In genomic region chr12:49066120-49066519, GRCh38 we compare ENCODE assay signal across 21 cellular contexts. TPM values are rescaled to one million over a fixed set of nuclear protein-coding genes. Genes with fewer than 3 reads are reported as not detected.
A peak's percentile ranks its signal among the peaks of the same experiment; 100 is the strongest.
DNase-seq lines count a peak whose midpoint lies in the region; ATAC-seq lines count a peak whose summit lies in the region.
"Had no signal": no experiment of that assay in that cellular context is flagged by ENCODE, and none has a peak within 500 bp of the region (broad histone marks: within the 10 kb centered on the region; RNA-seq: fewer than 3 reads in every experiment).

No MANE protein-coding gene starts in this region.

- no peak overlapping the region for H3K4ac ChIP-seq in mesendoderm (ENCODE audit: low read depth, low read length)

- H3K27ac ChIP-seq in BLaER1 (no peak overlapping the region), mesendoderm (ENCODE audit: low read depth, low read length) (no peak overlapping the region)
- H3K27ac ChIP-seq: 22Rv1, A549 had no signal

- H3K27me3 Mint-ChIP-seq in T-helper 2 cell treated with Interferon-gamma antibody and Interleukin-4, amounts not matched to agents 5 μg/mL and 100 μg/mL, for 36 hours (ENCODE audit: low read depth) = no peaks in the 10 kb centered on the region

- no peak overlapping the region for H4K5ac ChIP-seq in mesendoderm (ENCODE audit: low read length)

- H3K27me3 ChIP-seq in BLaER1 (no peaks in the 10 kb centered on the region), NT2/D1 (ENCODE audit: insufficient read depth, insufficient read length) (peaks cover 8% of the 10 kb centered on the region), mesendoderm (ENCODE audit: insufficient read depth, low read length, poor library complexity) (no peaks in the 10 kb centered on the region)

- H3K4me3 Mint-ChIP-seq in T-helper 2 cell treated with Interferon-gamma antibody and Interleukin-4, amounts not matched to agents 5 μg/mL and 100 μg/mL, for 36 hours = no peak overlapping the region
- H3K4me3 Mint-ChIP-seq: CD14-positive monocyte; CD8-positive, alpha-beta T cell had no signal

- peaks cover 30% of the 10 kb centered on the region for H3K4me1 Mint-ChIP-seq in T-helper 2 cell treated with Interferon-gamma antibody and Interleukin-4, amounts not matched to agents 5 μg/mL and 100 μg/mL, for 36 hours (ENCODE audit: low read depth)

- no peak for ATAC-seq in HG03025 (IDR thresholded peaks at IDR 0.05; ENCODE audit: low FRiP score, unreplicated experiment)
- ATAC-seq in GM18511 (IDR thresholded peaks at IDR 0.05; ENCODE audit: unreplicated experiment) = no peak
- ATAC-seq: A549; CD8-positive, alpha-beta T cell; GM12878 had no signal

- peaks cover 30% of the 10 kb centered on the region for H3K4me1 ChIP-seq in BLaER1
- peaks cover 9% of the 10 kb centered on the region for H3K4me1 ChIP-seq in NT2/D1 (ENCODE audit: insufficient read depth, insufficient read length)
- H3K4me1 ChIP-seq in mesendoderm (ENCODE audit: control insufficient read depth, low read depth, low read length) = peaks cover 5% of the 10 kb centered on the region

- peaks cover 6% of the 10 kb centered on the region for H3K36me3 Mint-ChIP-seq in T-helper 2 cell treated with Interferon-gamma antibody and Interleukin-4, amounts not matched to agents 5 μg/mL and 100 μg/mL, for 36 hours (ENCODE audit: low read depth)
- H3K36me3 Mint-ChIP-seq: CD14-positive monocyte had no signal

- no peak overlapping the region for H3K23ac ChIP-seq in mesendoderm (ENCODE audit: low read length)

- H3K36me3 ChIP-seq in BLaER1 (peaks cover 8% of the 10 kb centered on the region; the same call in 1 of the 2 replicates), NT2/D1 (ENCODE audit: insufficient read depth, insufficient read length, low read length) (peaks cover 7% of the 10 kb centered on the region), mesendoderm (ENCODE audit: control insufficient read depth, insufficient read depth, low read length) (no peaks in the 10 kb centered on the region)
- H3K36me3 ChIP-seq: HAP-1 had no signal

- H2BK5ac ChIP-seq in mesendoderm (ENCODE audit: low read length) = no peak overlapping the region

- H3K18ac ChIP-seq in mesendoderm (ENCODE audit: low read length) = no peak overlapping the region

- no peak overlapping the region for H2BK15ac ChIP-seq in mesendoderm (replicated peaks; ENCODE audit: low read depth)

- H3K79me2 ChIP-seq in mesendoderm (ENCODE audit: control insufficient read depth, insufficient read depth, low read length) = no peaks in the 10 kb centered on the region

- H4K20me1 ChIP-seq in BLaER1 = no peaks in the 10 kb centered on the region

- no peak overlapping the region for H3K4me3 ChIP-seq in BLaER1
- H3K4me3 ChIP-seq in NT2/D1 (ENCODE audit: insufficient read length, low read depth) = no peak overlapping the region
- no peak overlapping the region for H3K4me3 ChIP-seq in mesendoderm (ENCODE audit: low read length)
- H3K4me3 ChIP-seq: A549, GM12878, HAP-1 had no signal

- H3K79me1 ChIP-seq in mesendoderm (ENCODE audit: low read length) = peaks cover 1% of the 10 kb centered on the region

- no peak overlapping the region for H4K8ac ChIP-seq in mesendoderm (ENCODE audit: low read depth, low read length)

- peak overlapping the region; percentile 3 for H3K27ac Mint-ChIP-seq in T-helper 2 cell treated with Interferon-gamma antibody and Interleukin-4, amounts not matched to agents 5 μg/mL and 100 μg/mL, for 36 hours
- H3K27ac Mint-ChIP-seq: CD14-positive monocyte; CD8-positive, alpha-beta T cell had no signal

- no peak overlapping the region for H3K56ac ChIP-seq in mesendoderm (ENCODE audit: low read length)

- H3K9me3 Mint-ChIP-seq in T-helper 2 cell treated with Interferon-gamma antibody and Interleukin-4, amounts not matched to agents 5 μg/mL and 100 μg/mL, for 36 hours = no peaks in the 10 kb centered on the region
- H3K9me3 Mint-ChIP-seq: CD8-positive, alpha-beta T cell had no signal

- no peak overlapping the region for H2AK5ac ChIP-seq in mesendoderm (ENCODE audit: low read length)

- H3K4me2 ChIP-seq in BLaER1 (no peak overlapping the region), mesendoderm (ENCODE audit: low read length) (no peak overlapping the region)
- H3K4me2 ChIP-seq: A549 had no signal

- no peak overlapping the region for H2BK120ac ChIP-seq in mesendoderm (ENCODE audit: low read depth, low read length)

- no peak for DNase-seq in T-helper 2 cell treated with Interferon-gamma antibody and Interleukin-4, amounts not matched to agents 5 μg/mL and 100 μg/mL, for 36 hours (ENCODE audit: low spot score)
- DNase-seq in T-helper 2 cell = no peak
- peak; percentile 33 for DNase-seq in NT2/D1 (ENCODE audit: low read depth, low spot score)
- peak; percentile 84 for DNase-seq in mesendoderm
- no peak for DNase-seq in effector CD8-positive, alpha-beta T cell (lab: John Stamatoyannopoulos, UW)
- DNase-seq: AML-193; CD8-positive, alpha-beta T cell; COR-L47; DMS 273 treated with DMSO at 0.1 percent for 48 hours; DMS53; DND-41; EL had no signal

- H3K9me3 ChIP-seq in BLaER1 (no peaks in the 10 kb centered on the region), NT2/D1 (ENCODE audit: insufficient read depth, low read length) (no peaks in the 10 kb centered on the region)
- H3K9me3 ChIP-seq: A549, HAP-1 had no signal

- H3K9ac ChIP-seq in BLaER1 = peak overlapping the region; percentile 23; the same call in 1 of the 2 replicates
- H3K9ac ChIP-seq in NT2/D1 (ENCODE audit: insufficient read length, low read depth) = peak overlapping the region; percentile 57
- H3K9ac ChIP-seq in mesendoderm (ENCODE audit: low read length) = no peak overlapping the region

- WGBS in mesendoderm (ENCODE audit: extremely low coverage, insufficient coverage, low lambda C conversion rate) = no CpG with 5 or more reads among the region's 4 CpGs

RNA-seq across cellular contexts. Expression of gene RHEBL1, which starts 3.7 kb away (rescaled TPM):
- polyA plus RNA-seq in mesendoderm (2013, experiment 1 of 2) = 3.2 TPM
- 3.1 TPM for polyA plus RNA-seq in mesendoderm (2013, experiment 2 of 2)

RNA-seq across cellular contexts. Expression of gene KMT2D, which starts 5.5 kb away (rescaled TPM):
- polyA plus RNA-seq in mesendoderm (2013, experiment 1 of 2) = 20.5 TPM
- polyA plus RNA-seq in mesendoderm (2013, experiment 2 of 2) = 19.3 TPM

RNA-seq across cellular contexts. Expression of gene DHH, which starts 28.5 kb away (rescaled TPM):
- 0.01 TPM for polyA plus RNA-seq in mesendoderm (2013, experiment 1 of 2)
- 0.03 TPM for polyA plus RNA-seq in mesendoderm (2013, experiment 2 of 2)
- polyA plus RNA-seq: A549, BJ, CD14-positive monocyte had no signal

RNA-seq across cellular contexts. Expression of gene LMBR1L, which starts 44.5 kb away (rescaled TPM):
- 11.1 TPM for polyA plus RNA-seq in mesendoderm (2013, experiment 1 of 2)
- polyA plus RNA-seq in mesendoderm (2013, experiment 2 of 2) = 12.6 TPM

RNA-seq across cellular contexts. Expression of gene PRKAG1, which starts 47.5 kb away (rescaled TPM):
- polyA plus RNA-seq in mesendoderm (2013, experiment 1 of 2) = 25.8 TPM
- 25.6 TPM for polyA plus RNA-seq in mesendoderm (2013, experiment 2 of 2)

Comparison
In these comparisons a context has a peak if more than half of its experiments do, and no peak if none do; other contexts are left out.
1. DNase-seq: peak in NT2/D1 (single experiment) and mesendoderm (single experiment); none in T-helper 2 cell treated with Interferon-gamma antibody and Interleukin-4, amounts not matched to agents 5 μg/mL and 100 μg/mL, for 36 hours (single experiment), T-helper 2 cell (0 of 5) and effector CD8-positive, alpha-beta T cell (single experiment).